22 cellular contexts compared by ENCODE assay signal in the genomic region with DNA sequence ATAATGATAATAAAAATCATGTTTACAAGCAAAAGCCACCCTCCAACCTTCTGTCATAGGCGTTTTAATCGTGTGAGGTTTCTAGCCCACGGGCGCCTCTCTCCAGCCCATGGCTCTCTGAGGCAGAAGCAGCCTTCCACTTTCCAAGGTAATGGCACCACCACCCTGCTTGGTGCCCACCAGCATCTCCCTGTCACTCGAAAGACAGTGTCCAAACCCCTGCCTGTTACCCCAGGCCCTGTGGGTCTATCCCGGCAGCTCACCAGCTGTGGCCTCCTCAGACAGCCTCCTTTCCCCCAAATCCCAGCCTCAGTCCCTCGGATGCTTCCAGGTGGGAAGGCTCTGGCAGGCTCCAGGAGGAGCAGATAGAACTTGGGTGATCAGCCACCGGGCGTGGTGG.
"Had no signal": no experiment of that assay in that cellular context is flagged by ENCODE, and none has a peak within 500 bp of the region (broad histone marks: within the 10 kb centered on the region; RNA-seq: fewer than 3 reads in every experiment).

No MANE protein-coding gene starts in this region.

- FAIRE-seq: K562, TTC549 had no signal

- H3K9ac ChIP-seq: SK-N-SH had no signal

- H3K4me3 ChIP-seq: K562, SJSA1 had no signal

- ATAC-seq: activated CD8-positive, alpha-beta T cell treated with anti-CD3 and anti-CD28 coated beads for 36 hours; K562; Panc1 had no signal

- H3K9me3 ChIP-seq: SK-N-SH had no signal

- H3K36me3 ChIP-seq: brain microvascular endothelial cell, SJSA1 had no signal

- H3K4me2 ChIP-seq: SK-N-SH had no signal

- H3K27ac ChIP-seq: brain microvascular endothelial cell, SJSA1 had no signal

- DNase-seq: activated CD4-positive, alpha-beta T cell treated with anti-CD3 and anti-CD28 coated beads, Interleukin-2, amount 10 ng/mL, durations not matched to agents 24 days and 14 days; activated CD4-positive, alpha-beta T cell treated with anti-CD3 and anti-CD28 coated beads, Interleukin-2, amount 50 U/mL, for 4 hours; activated CD8-positive, alpha-beta T cell treated with anti-CD3 and anti-CD28 coated beads for 36 hours; activated naive CD4-positive, alpha-beta T cell; activated naive CD4-positive, alpha-beta T cell treated with anti-CD3 and anti-CD28 coated beads, Interleukin-2, amount 50 U/mL, for 16 hours; activated naive CD8-positive, alpha-beta T cell treated with anti-CD3 and anti-CD28 coated beads for 36 hours; amniotic stem cell; brain microvascular endothelial cell; NCI-H1105; NCI-H1417 treated with DMSO at 0.1 percent for 48 hours; NCI-H187 treated with DMSO at 0.1 percent for 48 hours; NCI-H2081; NCI-H2171 treated with DMSO at 0.1 percent for 48 hours; NCI-H2227 treated with DMSO at 0.1 percent for 48 hours; NCI-H446 treated with DMSO at 0.1 percent for 48 hours; NCI-H524; SHP77; SK-N-SH had no signal
